In the genomic region with DNA sequence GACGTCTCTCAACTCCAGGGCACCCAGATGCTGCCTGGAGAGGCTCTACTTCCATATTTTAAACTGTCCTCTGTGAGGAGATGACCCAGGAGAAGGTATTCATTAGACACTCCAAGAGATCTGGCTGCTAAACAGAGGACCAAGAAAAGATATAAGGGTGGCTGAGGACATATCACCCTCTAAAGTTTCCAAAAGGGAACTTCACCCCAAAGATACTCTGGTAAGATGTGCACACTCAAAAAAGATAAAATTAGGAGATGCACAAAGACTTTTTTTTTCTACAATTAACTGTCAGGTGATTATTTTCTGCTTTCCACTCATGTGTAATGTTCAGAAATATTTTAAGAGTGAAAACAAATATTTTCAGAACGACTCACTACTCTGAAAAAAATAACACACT, we compare ENCODE assay signal across 8 cellular contexts. TPM values are rescaled to one million over a fixed set of nuclear protein-coding genes. Genes with fewer than 3 reads are reported as not detected.
DNase-seq lines count a peak whose midpoint lies in the region; ATAC-seq, FAIRE-seq and TF ChIP-seq lines count a peak whose summit lies in the region.

No MANE protein-coding gene starts in this region.

- H3K27ac Mint-ChIP-seq in natural killer cell treated with Interleukin-12 subunit alpha and Interleukin-12 subunit beta and Interleukin-15 and Interleukin-18, amount 100 ng/mL, for 72 hours = peak overlapping the region in 1 of 2 donors; percentile 83

- TF ChIP-seq POLR2A in adrenal gland (IDR thresholded peaks at IDR 0.05) = no peak
- no peak for TF ChIP-seq POLR2A in ovary (IDR thresholded peaks at IDR 0.05)

- BruUV-seq in mammary epithelial cell (replicated peaks; lab: Mats Ljungman, UMichigan) = no TSS peak

- H3K4me1 Mint-ChIP-seq in natural killer cell treated with Interleukin-12 subunit alpha and Interleukin-12 subunit beta and Interleukin-15 and Interleukin-18, amount 100 ng/mL, for 72 hours (ENCODE audit: low read depth in 2 of 2) = peaks cover 25 to 32% of the 10 kb centered on the region in 2 donors

- H3K9me3 ChIP-seq in mammary epithelial cell (replicated peaks; ENCODE audit: insufficient read depth, low read length) (no peaks in the 10 kb centered on the region), adrenal gland (replicated peaks in 1 of 3) (no peaks in the 10 kb centered on the region), ovary (no peaks in the 10 kb centered on the region)

- H3K4me1 ChIP-seq in mammary epithelial cell (ENCODE audit: insufficient read depth, low read length) (peaks cover 8% of the 10 kb centered on the region), adrenal gland (replicated peaks in 1 of 2) (peaks cover 6 to 15% of the 10 kb centered on the region in 2 donors), ovary (ENCODE audit: insufficient read depth) (peaks cover 2% of the 10 kb centered on the region)

- H3K79me2 ChIP-seq in mammary epithelial cell (ENCODE audit: insufficient read depth, low read length) = peaks cover 52% of the 10 kb centered on the region

- H3K27me3 Mint-ChIP-seq in natural killer cell treated with Interleukin-12 subunit alpha and Interleukin-12 subunit beta and Interleukin-15 and Interleukin-18, amount 100 ng/mL, for 72 hours = peaks cover 0 to 6% of the 10 kb centered on the region in 2 donors

- H3K27me3 ChIP-seq in mammary epithelial cell (ENCODE audit: insufficient read depth, low read length) (no peaks in the 10 kb centered on the region), adrenal gland (no peaks in the 10 kb centered on the region), ovary (no peaks in the 10 kb centered on the region)

- peak; percentile 80 for FAIRE-seq in D721Med (lab: Jason Lieb, UNC)

- H3K27ac ChIP-seq in mammary epithelial cell (ENCODE audit: insufficient read depth, low read depth, low read length) (no peak overlapping the region), adrenal gland (no peak overlapping the region), ovary (no peak overlapping the region)

- H3K4me2 ChIP-seq in mammary epithelial cell (ENCODE audit: insufficient read depth, low read depth, low read length) = peak overlapping the region; percentile 85

- intact Hi-C loops in mammary epithelial cell (cut with micrococcal nuclease) (loop anchor here (5.0 kb wide), 3 partner anchors 70 to 170 kb away; partner anchors contain the start of genes AHCTF1 and ZNF695), adrenal gland (cut with DNase I) (no loop called here), ovary (cut with DNase I) (no loop called here)

- WGBS in mammary epithelial cell (ENCODE audit: low coverage, missing lambda C conversion rate) = 61% methylated on average over 2 of the region's 2 CpGs
- 74 to 84% (median 77%) methylated on average over 2 of the region's 2 CpGs for WGBS in adrenal gland, 4 donors
- WGBS in ovary, 3 donors = 35 to 48% (median 42%) methylated on average over 2 of the region's 2 CpGs

- peak overlapping the region; percentile 85 for H3K9ac ChIP-seq in mammary epithelial cell (ENCODE audit: insufficient read depth, low read length)

- no peaks in the 10 kb centered on the region for H3K36me3 ChIP-seq in mammary epithelial cell (ENCODE audit: insufficient read depth, low read length)
- H3K36me3 ChIP-seq in adrenal gland (replicated peaks in 1 of 2) = no peaks in the 10 kb centered on the region
- no peaks in the 10 kb centered on the region for H3K36me3 ChIP-seq in ovary

- TF ChIP-seq CTCF in D721Med (IDR thresholded peaks at IDR 0.05; ENCODE audit: insufficient read depth, missing control alignments) (no peak), LNCaP clone FGC (IDR thresholded peaks at IDR 0.05; ENCODE audit: control insufficient read depth, extremely low read depth, insufficient read depth) (no peak), mammary epithelial cell (conservative IDR thresholded peaks at IDR 0.05 in 1 of 2, IDR thresholded peaks at IDR 0.05 in 1 of 2; ENCODE audit: extremely low read depth in 1 of 2, insufficient read depth in 1 of 2, low read depth in 1 of 2, low read length in 2 of 2) (peak in 1 of 2 donors; percentile 33), adrenal gland (IDR thresholded peaks at IDR 0.05) (no peak), ovary (IDR thresholded peaks at IDR 0.05) (no peak)

- CTCF ChIA-PET in mammary epithelial cell (lab: Charles Lee; ENCODE audit: low non-redundant PET) = no interaction called here

- H3K4me3 ChIP-seq in LNCaP clone FGC (ENCODE audit: low read depth, low read length) = peak overlapping the region; percentile 88
- H3K4me3 ChIP-seq in mammary epithelial cell (replicated peaks in 1 of 3; ENCODE audit: insufficient read depth in 1 of 3, low read depth in 2 of 3, low read length in 3 of 3) = peak overlapping the region; percentile 66 to 85 (median 82)
- H3K4me3 ChIP-seq in adrenal gland = peak overlapping the region in 1 of 4 donors; percentile 89
- no peak overlapping the region for H3K4me3 ChIP-seq in ovary

- no peak for TF ChIP-seq EP300 in ovary (IDR thresholded peaks at IDR 0.05)

- H3K4me3 Mint-ChIP-seq in natural killer cell treated with Interleukin-12 subunit alpha and Interleukin-12 subunit beta and Interleukin-15 and Interleukin-18, amount 100 ng/mL, for 72 hours = peak overlapping the region; percentile 90

- no peak for ATAC-seq in natural killer cell treated with Interleukin-12 subunit alpha and Interleukin-12 subunit beta and Interleukin-15 and Interleukin-18, amount 100 ng/mL, for 72 hours

- DNase-seq in D721Med (ENCODE audit: insufficient read length, low spot score) (no peak), LNCaP clone FGC (ENCODE audit: low read depth) (no peak), mammary epithelial cell (no peak), NCI-H2029 (lab: John Stamatoyannopoulos, UW) (no peak), adrenal gland (no peak), ovary (no peak), NCI-H1105 (lab: John Stamatoyannopoulos, UW) (no peak)
- no peak for DNase-seq in natural killer cell treated with Interleukin-12 subunit alpha and Interleukin-12 subunit beta and Interleukin-15 and Interleukin-18, amount 100 ng/mL, for 72 hours (ENCODE audit: low spot score)

- H3K36me3 Mint-ChIP-seq in natural killer cell treated with Interleukin-12 subunit alpha and Interleukin-12 subunit beta and Interleukin-15 and Interleukin-18, amount 100 ng/mL, for 72 hours = no peaks in the 10 kb centered on the region

- dilution Hi-C loops in mammary epithelial cell (cut with HindIII; ENCODE audit: low sequenced_read_pairs) = no loop called here

- no peaks in the 10 kb centered on the region for H4K20me1 ChIP-seq in mammary epithelial cell (ENCODE audit: insufficient read depth, low read length)

- in situ Hi-C loops in mammary epithelial cell (cut with MboI; ENCODE audit: low sequenced_read_pairs in 2 of 2) = no loop called here

- no peak overlapping the region for H2AFZ ChIP-seq in mammary epithelial cell (ENCODE audit: low read depth, low read length)

- no peaks in the 10 kb centered on the region for H3K9me3 Mint-ChIP-seq in natural killer cell treated with Interleukin-12 subunit alpha and Interleukin-12 subunit beta and Interleukin-15 and Interleukin-18, amount 100 ng/mL, for 72 hours

RNA-seq across cellular contexts. Expression of gene ZNF670, which starts 1.4 kb away (rescaled TPM):
- total RNA-seq in mammary epithelial cell (1 to 10 TPM; 3.3 to 4.1 TPM), adrenal gland (1 to 10 TPM in 7 of 8 donors, under 1 TPM in 1; 0.18 to 3.7 (median 2.0) TPM), ovary (1 to 10 TPM; 1.3 to 5.3 (median 4.4) TPM)
- polyA plus RNA-seq in mammary epithelial cell (2.0 TPM), adrenal gland (1 to 10 TPM in 1 of 3 donors, under 1 TPM in 2; 0.80 to 3.1 (median 0.84) TPM), ovary (1 to 10 TPM; 2.7 to 3.1 TPM)
- polyA minus RNA-seq in mammary epithelial cell = 0.93 TPM
- total RNA-seq in natural killer cell treated with Interleukin-12 subunit alpha and Interleukin-12 subunit beta and Interleukin-15 and Interleukin-18, amount 100 ng/mL, for 72 hours = 1 to 10 TPM; 3.0 to 3.2 TPM

RNA-seq across cellular contexts. Expression of gene ZNF669, which starts 26.9 kb away (rescaled TPM):
- total RNA-seq in mammary epithelial cell (1 to 10 TPM; 7.4 to 9.0 TPM), adrenal gland (10 to 100 TPM in 1 of 8 donors, 1 to 10 TPM in 7; 1.2 to 11.3 (median 5.1) TPM), ovary (10 to 100 TPM in 2 of 7 donors, 1 to 10 TPM in 5; 5.0 to 11.5 (median 7.3) TPM)
- polyA plus RNA-seq in mammary epithelial cell (3.1 TPM), adrenal gland (1 to 10 TPM; 2.5 to 6.0 (median 3.3) TPM), ovary (10 to 100 TPM in 1 of 2 donors, 1 to 10 TPM in 1; 7.3 to 10.0 TPM)
- 11.7 TPM for polyA minus RNA-seq in mammary epithelial cell
- 10 to 100 TPM; 10.5 to 11.0 TPM for total RNA-seq in natural killer cell treated with Interleukin-12 subunit alpha and Interleukin-12 subunit beta and Interleukin-15 and Interleukin-18, amount 100 ng/mL, for 72 hours
